ENCODE assay signal across 1 cellular context in the genomic region with DNA sequence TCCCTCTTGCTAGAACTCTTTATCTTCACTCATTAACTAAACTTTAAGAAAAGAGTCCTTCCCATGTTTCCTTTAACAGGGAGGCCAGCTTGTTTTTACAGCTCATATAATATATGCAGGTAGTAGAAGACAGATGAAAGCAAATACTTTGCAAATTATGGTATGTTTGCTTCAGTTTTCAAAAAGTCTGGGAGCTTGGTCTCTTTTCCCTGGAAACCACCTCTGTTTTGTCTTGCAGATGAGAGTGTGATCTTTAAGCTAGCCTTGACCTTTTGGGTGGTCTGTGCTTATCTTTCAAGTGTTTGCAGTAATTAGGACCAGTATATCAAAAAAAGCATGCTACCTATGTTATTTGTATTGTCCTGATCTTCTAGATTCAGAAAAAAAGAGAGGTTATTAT.
TF ChIP-seq lines count a peak whose summit lies in the region.

No MANE protein-coding gene starts in this region.

TF ChIP-seq in HepG2, 621 proteins besides CTCF, POLR2A, EP300 and RAD21:
- 0 out of 2 replicates have a peak, but pooled peaks have one; percentile 16 for TF ChIP-seq BCL6 (CRISPR knock-in tag; IDR thresholded peaks at IDR 0.05)
- peak; percentile 33; the same call in 1 of the 2 replicates for TF ChIP-seq NR2F6 (IDR thresholded peaks at IDR 0.05)
- no peak for TF ChIP-seq NR2F6 (CRISPR knock-in tag; IDR thresholded peaks at IDR 0.05)
- TF ChIP-seq, protein P1, sequence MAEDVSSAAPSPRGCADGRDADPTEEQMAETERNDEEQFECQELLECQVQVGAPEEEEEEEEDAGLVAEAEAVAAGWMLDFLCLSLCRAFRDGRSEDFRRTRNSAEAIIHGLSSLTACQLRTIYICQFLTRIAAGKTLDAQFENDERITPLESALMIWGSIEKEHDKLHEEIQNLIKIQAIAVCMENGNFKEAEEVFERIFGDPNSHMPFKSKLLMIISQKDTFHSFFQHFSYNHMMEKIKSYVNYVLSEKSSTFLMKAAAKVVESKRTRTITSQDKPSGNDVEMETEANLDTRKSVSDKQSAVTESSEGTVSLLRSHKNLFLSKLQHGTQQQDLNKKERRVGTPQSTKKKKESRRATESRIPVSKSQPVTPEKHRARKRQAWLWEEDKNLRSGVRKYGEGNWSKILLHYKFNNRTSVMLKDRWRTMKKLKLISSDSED (CRISPR knock-in tag; IDR thresholded peaks at IDR 0.05): no peak
- no peak for TF ChIP-seq SRF (IDR thresholded peaks at IDR 0.05; ENCODE audit: low read depth, low read length)
- TF ChIP-seq SOX13 (IDR thresholded peaks at IDR 0.05): no peak
- TF ChIP-seq SOX13 (CRISPR knock-in tag; conservative IDR thresholded peaks at IDR 0.05 in 1 of 2, IDR thresholded peaks at IDR 0.05 in 1 of 2): 0 out of 4 replicates have a peak, but pooled peaks of 1 of the 2 experiments have one; percentile 37
- no peak for TF ChIP-seq ZNF230 (CRISPR knock-in tag; IDR thresholded peaks at IDR 0.05)
- no peak for TF ChIP-seq SMARCC2 (IDR thresholded peaks at IDR 0.05)
- TF ChIP-seq, protein P2, sequence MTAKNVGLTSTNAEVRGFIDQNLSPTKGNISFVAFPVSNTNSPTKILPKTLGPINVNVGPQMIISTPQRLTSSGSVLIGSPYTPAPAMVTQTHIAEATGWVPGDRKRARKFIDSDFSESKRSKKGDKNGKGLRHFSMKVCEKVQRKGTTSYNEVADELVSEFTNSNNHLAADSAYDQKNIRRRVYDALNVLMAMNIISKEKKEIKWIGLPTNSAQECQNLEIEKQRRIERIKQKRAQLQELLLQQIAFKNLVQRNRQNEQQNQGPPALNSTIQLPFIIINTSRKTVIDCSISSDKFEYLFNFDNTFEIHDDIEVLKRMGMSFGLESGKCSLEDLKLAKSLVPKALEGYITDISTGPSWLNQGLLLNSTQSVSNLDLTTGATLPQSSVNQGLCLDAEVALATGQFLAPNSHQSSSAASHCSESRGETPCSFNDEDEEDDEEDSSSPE (CRISPR knock-in tag; IDR thresholded peaks at IDR 0.05): no peak
- no peak for TF ChIP-seq SRSF4 (IDR thresholded peaks at IDR 0.05; ENCODE audit: low read depth, low read length, poor library complexity, severe bottlenecking)
- TF ChIP-seq, protein P3, sequence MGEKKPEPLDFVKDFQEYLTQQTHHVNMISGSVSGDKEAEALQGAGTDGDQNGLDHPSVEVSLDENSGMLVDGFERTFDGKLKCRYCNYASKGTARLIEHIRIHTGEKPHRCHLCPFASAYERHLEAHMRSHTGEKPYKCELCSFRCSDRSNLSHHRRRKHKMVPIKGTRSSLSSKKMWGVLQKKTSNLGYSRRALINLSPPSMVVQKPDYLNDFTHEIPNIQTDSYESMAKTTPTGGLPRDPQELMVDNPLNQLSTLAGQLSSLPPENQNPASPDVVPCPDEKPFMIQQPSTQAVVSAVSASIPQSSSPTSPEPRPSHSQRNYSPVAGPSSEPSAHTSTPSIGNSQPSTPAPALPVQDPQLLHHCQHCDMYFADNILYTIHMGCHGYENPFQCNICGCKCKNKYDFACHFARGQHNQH (CRISPR knock-in tag; IDR thresholded peaks at IDR 0.05): no peak
